8 cellular contexts compared by ENCODE assay signal in genomic region chr3:88000853-88001252, GRCh38. TPM values are rescaled to one million over a fixed set of nuclear protein-coding genes. Genes with fewer than 3 reads are reported as not detected.
DNase-seq lines count a peak whose midpoint lies in the region; ATAC-seq, FAIRE-seq and TF ChIP-seq lines count a peak whose summit lies in the region.

No MANE protein-coding gene starts in this region.

- in situ Hi-C loops in GM13976 (cut with MboI; ENCODE audit: low sequenced_read_pairs, unreplicated experiment): loop anchor here (25.0 kb wide), 1 partner anchor 639 kb away; no protein-coding TSS in a partner anchor

- H3K9me3 Mint-ChIP-seq in T-cell (no peaks in the 10 kb centered on the region), progenitor cell of endocrine pancreas (ENCODE audit: low read depth) (no peaks in the 10 kb centered on the region)

- peak overlapping the region; percentile 32 for H3K4me3 ChIP-seq in fibroblast of pulmonary artery (replicated peaks; ENCODE audit: low read depth, low read length)

- TF ChIP-seq CTCF in fibroblast of pulmonary artery (IDR thresholded peaks at IDR 0.05; ENCODE audit: low read length, missing control alignments) (no peak), progenitor cell of endocrine pancreas (IDR thresholded peaks at IDR 0.05; ENCODE audit: unreplicated experiment) (no peak), GM13976 (IDR thresholded peaks at IDR 0.05; ENCODE audit: borderline replicate concordance, control extremely low read depth, extremely low read depth, insufficient read depth, missing control alignments) (no peak)

- no peak overlapping the region for H3K27ac Mint-ChIP-seq in T-cell
- no peak overlapping the region for H3K27ac Mint-ChIP-seq in progenitor cell of endocrine pancreas

- CTCF ChIA-PET in T-cell (lab: Charles Lee): interaction anchor here (0.8 to 1.7 kb wide), 4 partner anchors 10 to 702 kb away, joined by 3 to 5 read pairs (median 4); no protein-coding TSS in a partner anchor

- POLR2A ChIA-PET in T-cell (lab: Charles Lee): interaction anchor here (0.5 to 0.7 kb wide), 2 partner anchors 746 to 773 kb away, joined by 3 read pairs; partner anchors contain the start of gene CHMP2B (in 1 of the 2)

- no peaks in the 10 kb centered on the region for H3K36me3 Mint-ChIP-seq in T-cell
- H3K36me3 Mint-ChIP-seq in progenitor cell of endocrine pancreas (ENCODE audit: insufficient read depth): no peaks in the 10 kb centered on the region

- peak; percentile 72 for FAIRE-seq in GM18507 (lab: Jason Lieb, UNC)

- peak; percentile 40 to 57 (median 46) for ATAC-seq in T-cell (replicated peaks in 1 of 4)

- H3K27me3 Mint-ChIP-seq in T-cell (peaks cover 0 to 5% of the 10 kb centered on the region in 2 donors), progenitor cell of endocrine pancreas (no peaks in the 10 kb centered on the region)

- H3K4me3 Mint-ChIP-seq in T-cell (peak overlapping the region; percentile 29 to 51 (median 35)), progenitor cell of endocrine pancreas (ENCODE audit: low read depth) (peak overlapping the region; percentile 74)

- H3K4me1 Mint-ChIP-seq in T-cell (peaks cover 21 to 30% (median 21%) of the 10 kb centered on the region in 3 donors), progenitor cell of endocrine pancreas (ENCODE audit: low read depth) (peaks cover 9% of the 10 kb centered on the region)

- DNase-seq in GM18507 (ENCODE audit: extremely low spot score, insufficient read length, low read depth) (no peak), T-cell (peak in 13 of 34 experiments; percentile 2 to 37 (median 7)), fibroblast of pulmonary artery (ENCODE audit: low read depth) (peak; percentile 28), progenitor cell of endocrine pancreas (ENCODE audit: low spot score, unreplicated experiment) (no peak), NCI-H2029 (lab: John Stamatoyannopoulos, UW) (no peak), NCI-H2196 treated with DMSO at 0.1 percent for 48 hours (lab: John Stamatoyannopoulos, UW; ENCODE audit: unreplicated experiment) (no peak), DMS53 treated with DMSO at 0.1 percent for 48 hours (lab: John Stamatoyannopoulos, UW; ENCODE audit: unreplicated experiment) (no peak), GM13976 (ENCODE audit: low spot score) (no peak)

RNA-seq across cellular contexts. Expression of gene CGGBP1, which starts 58.0 kb away (rescaled TPM):
- 100 to 1,000 TPM in 4 of 5 donors, 10 to 100 TPM in 1; 95.7 to 131 (median 112) TPM for total RNA-seq in T-cell
- total RNA-seq in progenitor cell of endocrine pancreas: 86.9 and 96.3 TPM in 2 replicates

RNA-seq across cellular contexts. Expression of gene ZNF654, which starts 58.2 kb away (rescaled TPM):
- total RNA-seq in T-cell: 10 to 100 TPM; 14.1 to 21.5 (median 17.1) TPM
- 8.0 and 9.9 TPM in 2 replicates for total RNA-seq in progenitor cell of endocrine pancreas
